Comparison of ENCODE assay signal across 25 cellular contexts in genomic region chr4:53021709-53022108, GRCh38.
"Had no signal": no experiment of that assay in that cellular context is flagged by ENCODE, and none has a peak within 500 bp of the region (broad histone marks: within the 10 kb centered on the region; RNA-seq: fewer than 3 reads in every experiment).

No MANE protein-coding gene starts in this region.

- H3K4me3 Mint-ChIP-seq: activated CD8-positive, alpha-beta T cell treated with anti-CD3 and anti-CD28 coated beads for 36 hours; activated naive CD8-positive, alpha-beta T cell treated with anti-CD3 and anti-CD28 coated beads for 36 hours; activated T-helper 17 cell treated with anti-CD3 and anti-CD28 coated beads, Interleukin-2, amount 50 U/mL, for 72 hours; central memory CD8-positive, alpha-beta T cell; dendritic cell treated with granulocyte-macrophage colony-stimulating factor and Interleukin-4, amounts not matched to agents 40 ng/mL and 50 ng/mL, for 4 days; neural progenitor cell; stimulated activated memory B cell treated with anti-CD40 and anti-IgM and Interleukin-4, amounts not matched to agents 10 μg/mL and 1 μg/mL and 100 μg/mL, for 72 hours; T-cell; WTC11 had no signal

- H3K4me2 ChIP-seq: hepatocyte, neural progenitor cell had no signal

- H3K79me2 ChIP-seq: hepatocyte had no signal

- H3K36me3 Mint-ChIP-seq: neural progenitor cell, WTC11 had no signal

- H2AFZ ChIP-seq: hepatocyte, neural progenitor cell had no signal

- H3K4me3 ChIP-seq: esophagus squamous epithelium, hepatocyte, neural progenitor cell, SK-N-MC, spleen had no signal

- H3K9ac ChIP-seq: neural progenitor cell had no signal

- H3K36me3 ChIP-seq: brain microvascular endothelial cell, esophagus squamous epithelium, neural progenitor cell, spleen had no signal

- H3K9me3 Mint-ChIP-seq: activated CD8-positive, alpha-beta T cell treated with anti-CD3 and anti-CD28 coated beads for 36 hours; activated naive CD8-positive, alpha-beta T cell treated with anti-CD3 and anti-CD28 coated beads for 36 hours; activated T-helper 17 cell treated with anti-CD3 and anti-CD28 coated beads, Interleukin-2, amount 50 U/mL, for 72 hours; central memory CD8-positive, alpha-beta T cell; dendritic cell treated with granulocyte-macrophage colony-stimulating factor and Interleukin-4, amounts not matched to agents 40 ng/mL and 50 ng/mL, for 4 days; neural progenitor cell; stimulated activated memory B cell treated with anti-CD40 and anti-IgM and Interleukin-4, amounts not matched to agents 10 μg/mL and 1 μg/mL and 100 μg/mL, for 72 hours; T-cell; WTC11 had no signal

- ATAC-seq: activated CD8-positive, alpha-beta T cell treated with anti-CD3 and anti-CD28 coated beads for 36 hours; activated T-helper 17 cell treated with anti-CD3 and anti-CD28 coated beads, Interleukin-2, amount 50 U/mL, for 72 hours; left colon; sciatic nerve; stimulated activated memory B cell treated with anti-CD40 and anti-IgM and Interleukin-4, amounts not matched to agents 10 μg/mL and 1 μg/mL and 100 μg/mL, for 72 hours; T-cell; WTC11 had no signal

- FAIRE-seq: endothelial cell of umbilical vein had no signal

- H3K4me1 Mint-ChIP-seq: central memory CD8-positive, alpha-beta T cell; stimulated activated memory B cell treated with anti-CD40 and anti-IgM and Interleukin-4, amounts not matched to agents 10 μg/mL and 1 μg/mL and 100 μg/mL, for 72 hours had no signal

- H3K9me3 ChIP-seq: esophagus squamous epithelium, spleen had no signal

- H3K27ac Mint-ChIP-seq: activated CD8-positive, alpha-beta T cell treated with anti-CD3 and anti-CD28 coated beads for 36 hours; activated naive CD8-positive, alpha-beta T cell treated with anti-CD3 and anti-CD28 coated beads for 36 hours; activated T-helper 17 cell treated with anti-CD3 and anti-CD28 coated beads, Interleukin-2, amount 50 U/mL, for 72 hours; dendritic cell treated with granulocyte-macrophage colony-stimulating factor and Interleukin-4, amounts not matched to agents 40 ng/mL and 50 ng/mL, for 4 days; neural progenitor cell; stimulated activated memory B cell treated with anti-CD40 and anti-IgM and Interleukin-4, amounts not matched to agents 10 μg/mL and 1 μg/mL and 100 μg/mL, for 72 hours; T-cell; WTC11 had no signal

- H3K27me3 Mint-ChIP-seq: activated CD8-positive, alpha-beta T cell treated with anti-CD3 and anti-CD28 coated beads for 36 hours; activated naive CD8-positive, alpha-beta T cell treated with anti-CD3 and anti-CD28 coated beads for 36 hours; activated T-helper 17 cell treated with anti-CD3 and anti-CD28 coated beads, Interleukin-2, amount 50 U/mL, for 72 hours; central memory CD8-positive, alpha-beta T cell; dendritic cell treated with granulocyte-macrophage colony-stimulating factor and Interleukin-4, amounts not matched to agents 40 ng/mL and 50 ng/mL, for 4 days; stimulated activated memory B cell treated with anti-CD40 and anti-IgM and Interleukin-4, amounts not matched to agents 10 μg/mL and 1 μg/mL and 100 μg/mL, for 72 hours; T-cell had no signal

- H3K27me3 ChIP-seq: brain microvascular endothelial cell, esophagus squamous epithelium, hepatocyte, neural progenitor cell, spleen had no signal

- H3K27ac ChIP-seq: brain microvascular endothelial cell, esophagus squamous epithelium, hepatocyte, neural progenitor cell, SK-N-MC had no signal

- DNase-seq: activated CD4-positive, alpha-beta T cell treated with anti-CD3 and anti-CD28 coated beads for 48 hours; activated CD8-positive, alpha-beta T cell treated with anti-CD3 and anti-CD28 coated beads for 36 hours; activated naive CD4-positive, alpha-beta T cell; activated naive CD8-positive, alpha-beta T cell treated with anti-CD3 and anti-CD28 coated beads for 36 hours; activated T-cell treated with anti-CD3 and anti-CD28 coated beads, Interleukin-2, amount 50 U/mL, for 1 hour; amygdala; brain microvascular endothelial cell; effector CD8-positive, alpha-beta T cell; esophagus squamous epithelium; islet precursor cell; left colon; mammary epithelial cell; spleen; stimulated activated CD4-positive, alpha-beta T cell treated with anti-CD3 and anti-CD28 coated beads, Interleukin-4, amount 100 ng/mL, for 4 hours; T-cell had no signal
